ENCODE assay signal across 8 cellular contexts in the genomic region with DNA sequence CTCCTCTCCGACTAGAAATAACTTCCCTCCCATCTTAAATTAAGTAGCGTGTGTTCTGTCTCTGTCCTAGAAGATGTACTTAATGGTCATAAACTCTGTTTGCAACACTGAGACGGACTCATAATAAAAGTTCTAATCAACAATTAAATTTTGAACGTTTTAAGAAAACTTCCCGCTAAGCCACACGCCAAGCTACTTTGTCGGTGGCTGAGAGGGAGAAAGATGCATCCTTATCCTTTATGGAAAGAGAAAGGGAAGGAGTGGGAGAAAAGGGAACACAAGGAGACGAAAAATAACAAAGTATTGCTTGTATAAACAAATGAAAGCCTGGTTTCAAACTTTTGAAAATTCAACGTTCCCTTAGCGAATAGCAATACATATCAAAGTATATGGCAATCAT. TPM values are rescaled to one million over a fixed set of nuclear protein-coding genes. Genes with fewer than 3 reads are reported as not detected.
DNase-seq lines count a peak whose midpoint lies in the region; ATAC-seq and TF ChIP-seq lines count a peak whose summit lies in the region.

No MANE protein-coding gene starts in this region.

- H3K9me3 ChIP-seq in IMR-90 (ENCODE audit: control insufficient read depth, insufficient read depth, low read length): no peaks in the 10 kb centered on the region

- TF ChIP-seq CTCF in CD14-positive monocyte (IDR thresholded peaks at IDR 0.05) (no peak), IMR-90 (conservative IDR thresholded peaks at IDR 0.05; ENCODE audit: low read depth, low read length) (no peak), brain microvascular endothelial cell (IDR thresholded peaks at IDR 0.05; ENCODE audit: low read depth, low read length, missing control alignments) (no peak)

- H2BK120ac ChIP-seq in IMR-90 (ENCODE audit: low read depth, low read length): peak overlapping the region; percentile 32

- peak overlapping the region; percentile 79 for H3K4ac ChIP-seq in IMR-90 (ENCODE audit: low read depth, low read length)

- H3K27me3 Mint-ChIP-seq in CD14-positive monocyte (ENCODE audit: low read depth in 3 of 3): no peaks in the 10 kb centered on the region

- in situ Hi-C loops in IMR-90 (cut with MboI; ENCODE audit: low sequenced_read_pairs) (no loop called here), brain microvascular endothelial cell (cut with HindIII; ENCODE audit: low pct_ligation_motif_present, low sequenced_read_pairs) (no loop called here)

- H2AK5ac ChIP-seq in IMR-90 (ENCODE audit: low read depth, low read length): 0 out of 2 replicates have a peak overlapping the region, but pooled peaks have one; percentile 37

- H3K27me3 ChIP-seq in IMR-90 (ENCODE audit: control insufficient read depth, insufficient read depth, low read length) (no peaks in the 10 kb centered on the region), brain microvascular endothelial cell (replicated peaks) (no peaks in the 10 kb centered on the region)

- H3K23ac ChIP-seq in IMR-90 (ENCODE audit: low read depth, low read length): peak overlapping the region; percentile 96

- CTCF ChIA-PET in IMR-90 (lab: Yijun Ruan, JAX): no interaction called here

- no peak overlapping the region for H2BK20ac ChIP-seq in IMR-90 (ENCODE audit: low read depth, low read length)

- TF ChIP-seq POLR2A in IMR-90 (IDR thresholded peaks at IDR 0.05; ENCODE audit: low read depth, low read length): no peak

- H3K79me1 ChIP-seq in IMR-90 (ENCODE audit: low read depth in 1 of 2, low read length in 2 of 2): peaks cover 3 to 21% of the 10 kb centered on the region in 2 experiments; a peak in 2 of 4 replicates

- intact Hi-C loops in CD14-positive monocyte (cut with micrococcal nuclease): loop anchor here in 1 of 2 donors (5.0 to 10.0 kb wide), 2 partner anchors 112 to 306 kb away; partner anchors contain the start of genes ACTL6A and PIK3CA
- intact Hi-C loops in IMR-90 (cut with micrococcal nuclease): loop anchor here (1.0 kb wide), 1 partner anchor 108 kb away; no protein-coding TSS in a partner anchor

- peaks cover 2% of the 10 kb centered on the region for H3K4me1 ChIP-seq in IMR-90 (ENCODE audit: control insufficient read depth, insufficient read depth, low read length)

- H3K4me3 ChIP-seq in IMR-90 (ENCODE audit: insufficient read depth, low read depth, low read length) (peak overlapping the region; percentile 81), brain microvascular endothelial cell (ENCODE audit: low read depth, low read length) (peak overlapping the region; percentile 82)

- peak overlapping the region; percentile 73 for H3K4me2 ChIP-seq in IMR-90 (ENCODE audit: low read depth, low read length)

- no peak for ATAC-seq in IMR-90 (ENCODE audit: low read depth)

- peak overlapping the region; percentile 54 for H3K14ac ChIP-seq in IMR-90 (replicated peaks; ENCODE audit: low read depth, low read length)

- peak overlapping the region; percentile 37; the same call in 1 of the 2 replicates for H4K5ac ChIP-seq in IMR-90 (ENCODE audit: low read depth, low read length)

- H2AFZ ChIP-seq in IMR-90 (replicated peaks; ENCODE audit: low read length, poor library complexity): peak overlapping the region; percentile 35

- no peak overlapping the region for H2BK15ac ChIP-seq in IMR-90 (ENCODE audit: low read depth, low read length)

- H3K36me3 Mint-ChIP-seq in CD14-positive monocyte: peaks cover 10 to 17% of the 10 kb centered on the region in 2 donors

- DNase-seq in CD14-positive monocyte (ENCODE audit: low spot score): no peak
- DNase-seq in IMR-90: peak; percentile 19
- no peak for DNase-seq in brain microvascular endothelial cell
- peak; percentile 39 for DNase-seq in myocyte (ENCODE audit: low read depth)
- DNase-seq in NCI-H2081 (lab: John Stamatoyannopoulos, UW): no peak
- DNase-seq in HPDE6-E6E7 (ENCODE audit: extremely low spot score): no peak
- no peak for DNase-seq in hepatic stellate cell (ENCODE audit: low spot score)
- no peak for DNase-seq in amniotic stem cell (lab: John Stamatoyannopoulos, UW)

- no peaks in the 10 kb centered on the region for H3K9me3 Mint-ChIP-seq in CD14-positive monocyte

- peak overlapping the region; percentile 89 to 91 for H3K4me3 Mint-ChIP-seq in CD14-positive monocyte

- H4K8ac ChIP-seq in IMR-90 (ENCODE audit: low read depth in 2 of 2, low read length in 2 of 2): peak overlapping the region; percentile 22 to 61; a peak in 3 of 4 replicates

- peaks cover 41% of the 10 kb centered on the region for H3K4me1 Mint-ChIP-seq in CD14-positive monocyte

- dilution Hi-C loops in IMR-90 (cut with HindIII; ENCODE audit: low sequenced_read_pairs, unreplicated experiment): no loop called here

- peak overlapping the region; percentile 85 for H3K27ac ChIP-seq in IMR-90 (ENCODE audit: insufficient read depth, low read length)
- peak overlapping the region; percentile 86 for H3K27ac ChIP-seq in brain microvascular endothelial cell

- no CpG with 5 or more reads among the region's 10 CpGs for WGBS in IMR-90 (ENCODE audit: extremely low coverage in 2 of 2, insufficient read length in 1 of 2), 2 experiments

- peak overlapping the region; percentile 97 for H3K9ac ChIP-seq in IMR-90 (ENCODE audit: low read depth, low read length)

- peak overlapping the region; percentile 36; the same call in 1 of the 2 replicates for H3K18ac ChIP-seq in IMR-90 (ENCODE audit: low read depth, low read length)

- no TSS peak for BruUV-seq in IMR-90 (replicated peaks; lab: Mats Ljungman, UMichigan)

- H3K27ac Mint-ChIP-seq in CD14-positive monocyte: peak overlapping the region; percentile 85 to 92 (median 89)

- H3K56ac ChIP-seq in IMR-90 (ENCODE audit: extremely low read depth, insufficient read depth, low read length): peak overlapping the region; percentile 95

- TF ChIP-seq RAD21 in IMR-90 (IDR thresholded peaks at IDR 0.05; ENCODE audit: low read length): no peak

- POLR2A ChIA-PET in IMR-90 (lab: Charles Lee; ENCODE audit: unreplicated experiment): interaction anchor here (0.6 kb wide), 1 partner anchor 20 kb away, joined by 3 read pairs; no protein-coding TSS in a partner anchor

- H3K36me3 ChIP-seq in IMR-90 (ENCODE audit: control insufficient read depth, insufficient read depth, low read length) (0 out of 2 replicates have a peak, but pooled peaks cover 2% of the 10 kb centered on the region), brain microvascular endothelial cell (replicated peaks) (no peaks in the 10 kb centered on the region)

- no peak overlapping the region for H4K91ac ChIP-seq in IMR-90 (ENCODE audit: insufficient read depth, low read depth, low read length)

- H3K9me1 ChIP-seq in IMR-90 (ENCODE audit: insufficient read depth, low read length): peaks cover 13% of the 10 kb centered on the region

- no peak overlapping the region for H2AK9ac ChIP-seq in IMR-90 (replicated peaks; ENCODE audit: low read depth, low read length, poor library complexity)

- H2BK5ac ChIP-seq in IMR-90 (ENCODE audit: low read depth, low read length, poor library complexity, severe bottlenecking): peak overlapping the region; percentile 92

- H4K20me1 ChIP-seq in IMR-90 (ENCODE audit: insufficient read depth, low read length): peaks cover 21% of the 10 kb centered on the region; the same call in 1 of the 2 replicates

TF ChIP-seq in IMR-90, 13 proteins besides CTCF, POLR2A, EP300 and RAD21:
- TF ChIP-seq BHLHE40 (IDR thresholded peaks at IDR 0.05; ENCODE audit: low read depth, low read length) (no peak), FOS (IDR thresholded peaks at IDR 0.05; ENCODE audit: low read depth, low read length) (no peak), NFE2L2 (IDR thresholded peaks at IDR 0.05; ENCODE audit: low read depth, low read length) (no peak), SMC3 (IDR thresholded peaks at IDR 0.05; ENCODE audit: low read depth, low read length) (no peak), RCOR1 (IDR thresholded peaks at IDR 0.05; ENCODE audit: insufficient replicate concordance, low read length) (no peak), CEBPB (IDR thresholded peaks at IDR 0.05; ENCODE audit: low read depth, low read length) (no peak), MAZ (IDR thresholded peaks at IDR 0.05; ENCODE audit: borderline replicate concordance, low read depth, low read length) (no peak), RFX5 (IDR thresholded peaks at IDR 0.05; ENCODE audit: low read depth, low read length) (no peak), USF2 (IDR thresholded peaks at IDR 0.05; ENCODE audit: low read depth, low read length) (no peak), MAFK (IDR thresholded peaks at IDR 0.05; ENCODE audit: low read depth, low read length) (no peak), CHD1 (IDR thresholded peaks at IDR 0.05; ENCODE audit: low read depth, low read length) (no peak), MXI1 (IDR thresholded peaks at IDR 0.05; ENCODE audit: borderline replicate concordance, low read depth, low read length) (no peak)

RNA-seq across cellular contexts. Expression of gene GNB4, which starts 0.9 kb away (rescaled TPM):
- polyA plus RNA-seq in CD14-positive monocyte (10 to 100 TPM; 63.5 to 65.1 TPM), IMR-90 (2012; rRNA removed) (20.1 and 22.1 TPM in 2 replicates)
- total RNA-seq in IMR-90 (2012; rRNA removed) (112 and 131 TPM in 2 replicates), myocyte (14.4 and 25.9 TPM in 2 replicates)
- polyA plus RNA-seq in IMR-90 (2012; cell fraction: cytosol; rRNA removed): 4.1 and 7.1 TPM in 2 replicates
- 1.9 and 12.4 TPM in 2 replicates for polyA plus RNA-seq in IMR-90 (2012; cell fraction: nucleus; rRNA removed; ENCODE audit: low replicate concordance)
- 13.8 TPM for polyA plus RNA-seq in myocyte (2012)

Comparison
In these comparisons a context has a peak if more than half of its experiments do, and no peak if none do; other contexts are left out.
1. DNase-seq: peak in IMR-90 (single experiment) and myocyte (single experiment); none in CD14-positive monocyte (single experiment), brain microvascular endothelial cell (single experiment), NCI-H2081 (0 of 2), HPDE6-E6E7 (single experiment), hepatic stellate cell (single experiment) and amniotic stem cell (single experiment).